17 cellular contexts compared by ENCODE assay signal in the genomic region with DNA sequence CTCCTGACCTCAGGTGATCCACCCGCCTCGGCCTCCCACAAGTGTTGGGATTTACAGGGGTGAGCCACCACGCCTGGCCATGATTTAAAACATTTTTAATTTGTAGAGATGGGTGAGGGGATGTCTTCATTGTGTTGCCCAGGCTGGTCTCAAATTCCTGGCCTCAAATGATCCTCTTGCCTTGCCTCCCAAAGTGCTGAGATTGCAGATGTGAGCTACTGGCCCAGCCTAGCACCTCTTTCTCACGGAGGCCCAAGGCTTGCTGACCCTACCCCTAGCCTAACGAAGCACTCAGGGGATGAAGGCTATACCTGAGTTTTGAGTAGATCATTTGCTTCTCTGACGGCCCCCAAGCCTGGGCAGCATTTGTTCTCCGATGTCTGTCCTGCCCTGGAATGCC. TPM values are rescaled to one million over a fixed set of nuclear protein-coding genes. Genes with fewer than 3 reads are reported as not detected.
DNase-seq lines count a peak whose midpoint lies in the region; ATAC-seq and TF ChIP-seq lines count a peak whose summit lies in the region.
"Had no signal": no experiment of that assay in that cellular context is flagged by ENCODE, and none has a peak within 500 bp of the region (broad histone marks: within the 10 kb centered on the region; RNA-seq: fewer than 3 reads in every experiment).

No MANE protein-coding gene starts in this region.

- H3K4me3 ChIP-seq in spleen (no peak overlapping the region), esophagus squamous epithelium (no peak overlapping the region)
- H3K4me3 ChIP-seq: BLaER1 treated with 17β-estradiol and CSF1 and Interleukin-3, amounts not matched to agents 10 nM and 100 nM; GM12878 had no signal

- H3K36me3 ChIP-seq in spleen = peaks cover 0 to 80% (median 65%) of the 10 kb centered on the region in 6 donors
- peaks cover 2 to 67% (median 19%) of the 10 kb centered on the region in 3 donors for H3K36me3 ChIP-seq in esophagus squamous epithelium

- H3K9me3 ChIP-seq in spleen (no peaks in the 10 kb centered on the region), esophagus squamous epithelium (no peaks in the 10 kb centered on the region)
- H3K9me3 ChIP-seq: BLaER1 treated with 17β-estradiol and CSF1 and Interleukin-3, amounts not matched to agents 10 nM and 100 nM had no signal

- TF ChIP-seq CTCF in chondrocyte (IDR thresholded peaks at IDR 0.05) (no peak), spleen (IDR thresholded peaks at IDR 0.05 in 8 of 11, conservative IDR thresholded peaks at IDR 0.05 in 3 of 11) (no peak), esophagus squamous epithelium (IDR thresholded peaks at IDR 0.05) (no peak)

- ATAC-seq in left cardiac atrium (no peak), GM18870 (IDR thresholded peaks at IDR 0.05; ENCODE audit: unreplicated experiment) (no peak)
- ATAC-seq: CD8-positive, alpha-beta T cell; GM12878 had no signal

- no peak overlapping the region for H3K27ac Mint-ChIP-seq in chondrocyte (ENCODE audit: unreplicated experiment)
- H3K27ac Mint-ChIP-seq: CD8-positive, alpha-beta T cell; H9 had no signal

- TF ChIP-seq POLR2A in spleen (IDR thresholded peaks at IDR 0.05) = no peak
- TF ChIP-seq POLR2A in esophagus squamous epithelium (IDR thresholded peaks at IDR 0.05) = no peak

- DNase-seq in left cardiac atrium = peak; percentile 3
- DNase-seq in cardiac septum (ENCODE audit: low spot score) = no peak
- DNase-seq in chondrocyte (ENCODE audit: low spot score) = peak; percentile 37
- DNase-seq in spleen = peak; percentile 38
- no peak for DNase-seq in esophagus squamous epithelium (lab: John Stamatoyannopoulos, UW)
- DNase-seq in NOMO-1 treated with dmso at 0.1 percent for 144 hours (lab: John Stamatoyannopoulos, UW; ENCODE audit: unreplicated experiment) = no peak
- DNase-seq: Calu3; CD8-positive, alpha-beta T cell; DMS 273 treated with DMSO at 0.1 percent for 48 hours; DMS53; DND-41; EL; H9 had no signal

- no peak overlapping the region for H3K4me3 Mint-ChIP-seq in chondrocyte (ENCODE audit: unreplicated experiment)
- H3K4me3 Mint-ChIP-seq: CD8-positive, alpha-beta T cell; H9 had no signal

- peaks cover 0 to 21% (median 4%) of the 10 kb centered on the region in 6 donors for H3K4me1 ChIP-seq in spleen
- peaks cover 34 to 94% (median 60%) of the 10 kb centered on the region in 3 donors for H3K4me1 ChIP-seq in esophagus squamous epithelium

- H3K9me3 Mint-ChIP-seq in chondrocyte (ENCODE audit: low read depth) = no peaks in the 10 kb centered on the region
- H3K9me3 Mint-ChIP-seq: CD8-positive, alpha-beta T cell; H9 had no signal

- intact Hi-C loops in left cardiac atrium (cut with DNase I) (no loop called here), cardiac septum (cut with DNase I) (no loop called here), spleen (cut with DNase I; ENCODE audit: low total_unique reads) (no loop called here), esophagus squamous epithelium (cut with DNase I) (no loop called here)

- H3K27me3 ChIP-seq in spleen (replicated peaks in 1 of 7) (no peaks in the 10 kb centered on the region), esophagus squamous epithelium (no peaks in the 10 kb centered on the region)
- H3K27me3 ChIP-seq: BLaER1 treated with 17β-estradiol and CSF1 and Interleukin-3, amounts not matched to agents 10 nM and 100 nM had no signal

- WGBS in spleen, 5 donors = 91 to 99% (median 95%) methylated on average over 7 of the region's 7 CpGs
- 76 to 100% methylated on average over 4 to 5 of the region's 7 CpGs for WGBS in esophagus squamous epithelium, 2 donors

- H3K36me3 Mint-ChIP-seq in chondrocyte (ENCODE audit: low read depth) = peaks cover 5% of the 10 kb centered on the region

- peaks cover 29% of the 10 kb centered on the region for H3K4me1 Mint-ChIP-seq in chondrocyte (ENCODE audit: low read depth)
- H3K4me1 Mint-ChIP-seq: H9 had no signal

- H3K27ac ChIP-seq in spleen (no peak overlapping the region), esophagus squamous epithelium (peak overlapping the region in 2 of 4 donors; percentile 90 to 91)
- H3K27ac ChIP-seq: 22Rv1; BLaER1 treated with 17β-estradiol and CSF1 and Interleukin-3, amounts not matched to agents 10 nM and 100 nM had no signal

- no peaks in the 10 kb centered on the region for H3K27me3 Mint-ChIP-seq in chondrocyte (ENCODE audit: low read depth)

RNA-seq across cellular contexts. Expression of a gene that starts 26.6 kb away (rescaled TPM):
- total RNA-seq in left cardiac atrium (10 to 100 TPM; 15.8 to 17.8 TPM), cardiac septum (16.8 TPM), chondrocyte (20.9 to 35.8 TPM (median 21.0 TPM) in 3 replicates), spleen (10 to 100 TPM; 35.4 to 53.8 (median 48.6) TPM), esophagus squamous epithelium (10 to 100 TPM; 14.8 to 27.3 (median 20.4) TPM)
- 10 to 100 TPM; 19.0 to 41.9 (median 25.8) TPM for polyA plus RNA-seq in spleen

RNA-seq across cellular contexts. Expression of a gene that starts 33.0 kb away (rescaled TPM):
- total RNA-seq in left cardiac atrium = 10 to 100 TPM; 22.1 to 34.0 TPM
- 7.9 TPM for total RNA-seq in cardiac septum
- 1.1 to 3.1 TPM (median 1.5 TPM) in 3 replicates for total RNA-seq in chondrocyte
- total RNA-seq in spleen = 100 to 1,000 TPM in 6 of 7 donors, 10 to 100 TPM in 1; 87.1 to 187 (median 129) TPM
- polyA plus RNA-seq in spleen = 10 to 100 TPM; 36.4 to 86.1 (median 53.0) TPM
- 10 to 100 TPM; 16.5 to 21.5 (median 16.9) TPM for total RNA-seq in esophagus squamous epithelium

RNA-seq across cellular contexts. Expression of a gene that starts 44.0 kb away (rescaled TPM):
- 100 to 1,000 TPM; 106 to 122 TPM for total RNA-seq in left cardiac atrium
- 129 TPM for total RNA-seq in cardiac septum
- total RNA-seq in chondrocyte = 45.0 to 62.5 TPM (median 56.5 TPM) in 3 replicates
- 100 to 1,000 TPM in 4 of 7 donors, 10 to 100 TPM in 3; 46.7 to 144 (median 125) TPM for total RNA-seq in spleen
- 100 to 1,000 TPM in 1 of 3 donors, 10 to 100 TPM in 2; 70.2 to 104 (median 74.1) TPM for polyA plus RNA-seq in spleen
- total RNA-seq in esophagus squamous epithelium = 10 to 100 TPM; 24.9 to 44.2 (median 36.9) TPM

RNA-seq across cellular contexts. Expression of a gene that starts 46.2 kb away (rescaled TPM):
- total RNA-seq in left cardiac atrium (10 to 100 TPM; 22.0 to 22.9 TPM), cardiac septum (11.5 TPM), chondrocyte (27.8 to 34.7 TPM (median 30.0 TPM) in 3 replicates), spleen (10 to 100 TPM; 23.5 to 45.1 (median 33.5) TPM), esophagus squamous epithelium (10 to 100 TPM; 16.4 to 30.9 (median 20.2) TPM)
- polyA plus RNA-seq in spleen = 10 to 100 TPM; 34.2 to 45.9 (median 37.0) TPM

Comparison
In these comparisons a context has a peak if more than half of its experiments do, and no peak if none do; other contexts are left out.
1. DNase-seq: peak in left cardiac atrium (single experiment), chondrocyte (single experiment) and spleen (single experiment); none in cardiac septum (single experiment), esophagus squamous epithelium (single experiment) and NOMO-1 treated with dmso at 0.1 percent for 144 hours (single experiment).